In genomic region chr5:123752576-123752975, GRCh38 we compare ENCODE assay signal across 9 cellular contexts.
A peak's percentile ranks its signal among the peaks of the same experiment; 100 is the strongest.
DNase-seq lines count a peak whose midpoint lies in the region; ATAC-seq and TF ChIP-seq lines count a peak whose summit lies in the region.
"Had no signal": no experiment of that assay in that cellular context is flagged by ENCODE, and none has a peak within 500 bp of the region (broad histone marks: within the 10 kb centered on the region; RNA-seq: fewer than 3 reads in every experiment).

No MANE protein-coding gene starts in this region.

- H3K9me3 ChIP-seq in thoracic aorta (no peaks in the 10 kb centered on the region), ovary (no peaks in the 10 kb centered on the region)
- H3K9me3 ChIP-seq: body of pancreas had no signal

- TF ChIP-seq POLR2A in ovary (IDR thresholded peaks at IDR 0.05), result no peak

- WGBS in ovary, 3 donors, result 27 to 49% (median 46%) methylated on average over 5 of the region's 5 CpGs

- intact Hi-C loops in ovary (cut with DNase I), result no loop called here

- H3K4me3 ChIP-seq in cardiac fibroblast (replicated peaks in 1 of 2; ENCODE audit: low read depth in 2 of 2, low read length in 2 of 2) (no peak overlapping the region), thoracic aorta (no peak overlapping the region), ovary (no peak overlapping the region)
- H3K4me3 ChIP-seq: body of pancreas had no signal

- H3K27ac ChIP-seq in thoracic aorta, result peak overlapping the region; percentile 24 to 59
- no peak overlapping the region for H3K27ac ChIP-seq in ovary
- H3K27ac ChIP-seq: body of pancreas had no signal

- H3K27me3 ChIP-seq in thoracic aorta (replicated peaks; ENCODE audit: insufficient read depth) (no peaks in the 10 kb centered on the region), ovary (no peaks in the 10 kb centered on the region)
- H3K27me3 ChIP-seq: body of pancreas had no signal

- DNase-seq in HT1080 (ENCODE audit: low read depth), result peak; percentile 82
- peak; percentile 73 to 89 for DNase-seq in cardiac fibroblast (ENCODE audit: low read depth in 2 of 2)
- peak; percentile 80 for DNase-seq in iris pigment epithelial cell (ENCODE audit: low read depth)
- DNase-seq in thoracic aorta (ENCODE audit: low spot score), result no peak
- no peak for DNase-seq in stimulated activated CD4-positive, alpha-beta T cell treated with anti-CD3 and anti-CD28 coated beads, Interleukin-2, amount 100 ng/mL, for 24 hours
- no peak for DNase-seq in ovary
- no peak for DNase-seq in AML-193 (lab: John Stamatoyannopoulos, UW)
- DNase-seq: activated CD4-positive, alpha-beta T cell treated with anti-CD3 and anti-CD28 coated beads for 4 hours; body of pancreas had no signal

- no peak for TF ChIP-seq EP300 in ovary (IDR thresholded peaks at IDR 0.05)

- H3K4me1 ChIP-seq in thoracic aorta (ENCODE audit: control insufficient read depth in 1 of 2, low read depth in 2 of 2) (peaks cover 4 to 25% of the 10 kb centered on the region in 2 donors), ovary (ENCODE audit: insufficient read depth) (no peaks in the 10 kb centered on the region)

- H3K36me3 ChIP-seq in thoracic aorta, result no peaks in the 10 kb centered on the region
- H3K36me3 ChIP-seq in ovary, result no peaks in the 10 kb centered on the region

- TF ChIP-seq CTCF in cardiac fibroblast (IDR thresholded peaks at IDR 0.05; ENCODE audit: low read depth, low read length) (no peak), thoracic aorta (IDR thresholded peaks at IDR 0.05) (no peak), ovary (IDR thresholded peaks at IDR 0.05) (no peak)

- ATAC-seq in thoracic aorta (ENCODE audit: insufficient number of reproducible peaks, low FRiP score, low read depth), result peak; percentile 84
- ATAC-seq: body of pancreas had no signal

Comparison
In these comparisons a context has a peak if more than half of its experiments do, and no peak if none do; other contexts are left out.
1. DNase-seq: peak in HT1080 (single experiment), cardiac fibroblast (2 of 2) and iris pigment epithelial cell (single experiment); none in thoracic aorta (single experiment), stimulated activated CD4-positive, alpha-beta T cell treated with anti-CD3 and anti-CD28 coated beads, Interleukin-2, amount 100 ng/mL, for 24 hours (0 of 2), ovary (0 of 5) and AML-193 (0 of 2).
2. H3K27ac ChIP-seq: peak in thoracic aorta (2 of 2); none in ovary (0 of 2).